13 cellular contexts compared by ENCODE assay signal in the genomic region with DNA sequence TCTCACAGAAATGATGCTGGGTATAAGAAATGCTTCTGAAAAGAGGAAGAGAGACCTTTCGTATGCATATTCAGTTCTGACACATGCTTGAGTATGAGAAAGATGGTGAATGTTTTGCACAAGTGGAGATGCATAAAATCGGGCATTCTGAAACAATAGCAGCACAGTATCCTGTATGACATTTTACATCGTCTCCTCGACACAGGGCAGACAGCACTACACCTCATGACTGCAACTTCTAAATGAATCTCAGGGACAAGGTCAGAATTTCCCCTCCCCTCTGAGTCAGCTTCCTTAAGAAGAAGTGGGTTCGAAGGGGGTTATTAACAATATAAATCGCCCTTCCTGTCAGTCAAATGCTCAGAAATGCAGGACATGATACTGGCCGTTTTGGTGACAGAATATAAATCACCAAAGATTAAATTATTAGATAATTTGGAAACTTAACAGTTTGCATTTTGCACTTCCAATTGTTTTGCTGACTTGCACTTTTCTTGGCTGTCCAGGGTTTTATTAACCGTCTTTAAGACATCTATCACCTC. TPM values are rescaled to one million over a fixed set of nuclear protein-coding genes. Genes with fewer than 3 reads are reported as not detected.
DNase-seq lines count a peak whose midpoint lies in the region; ATAC-seq and TF ChIP-seq lines count a peak whose summit lies in the region.
"Had no signal": no experiment of that assay in that cellular context is flagged by ENCODE, and none has a peak within 500 bp of the region (broad histone marks: within the 10 kb centered on the region; RNA-seq: fewer than 3 reads in every experiment).

No MANE protein-coding gene starts in this region.

- no peak for TF ChIP-seq POLR2A in esophagus squamous epithelium (IDR thresholded peaks at IDR 0.05)

- H3K27ac ChIP-seq in esophagus squamous epithelium, result no peak overlapping the region
- H3K27ac ChIP-seq: heart right ventricle had no signal

- H3K9me3 Mint-ChIP-seq in memory B cell, result no peaks in the 10 kb centered on the region
- H3K9me3 Mint-ChIP-seq: activated T-helper 2 cell treated with anti-CD3 and anti-CD28 coated beads, Interferon-gamma antibody, Interleukin-2, Interleukin-4, amounts not matched to agents 10 μg/mL and 5 μg/mL and 100 μg/mL, durations not matched to agents 14 hours and 24 hours and 36 hours had no signal

- H3K4me3 Mint-ChIP-seq in memory B cell, result peak overlapping the region; percentile 27

- no peaks in the 10 kb centered on the region for H3K9me3 ChIP-seq in esophagus squamous epithelium
- H3K9me3 ChIP-seq: heart right ventricle had no signal

- DNase-seq in memory B cell (ENCODE audit: low spot score in 2 of 2), result no peak
- no peak for DNase-seq in esophagus squamous epithelium (lab: John Stamatoyannopoulos, UW)
- no peak for DNase-seq in putamen (ENCODE audit: low spot score)
- no peak for DNase-seq in SW480 (ENCODE audit: low spot score)
- DNase-seq: cortex of kidney; DMS53; GOT3; heart right ventricle; stimulated activated naive CD4-positive, alpha-beta T cell treated with Interleukin-2 at 50 U/mL for 16 hours had no signal

- peaks cover 4% of the 10 kb centered on the region for H3K36me3 Mint-ChIP-seq in memory B cell

- peaks cover 0 to 28% (median 0%) of the 10 kb centered on the region in 3 donors for H3K4me1 ChIP-seq in esophagus squamous epithelium

- TF ChIP-seq CTCF in esophagus squamous epithelium (IDR thresholded peaks at IDR 0.05), result no peak

- H3K27me3 ChIP-seq in esophagus squamous epithelium, result no peaks in the 10 kb centered on the region
- H3K27me3 ChIP-seq: heart right ventricle had no signal

- H3K4me3 ChIP-seq in esophagus squamous epithelium, result no peak overlapping the region
- H3K4me3 ChIP-seq: heart right ventricle had no signal

- WGBS in esophagus squamous epithelium, 2 donors, result 50 to 58% methylated on average over 8 of the region's 8 CpGs

- no peaks in the 10 kb centered on the region for H3K36me3 ChIP-seq in esophagus squamous epithelium
- H3K36me3 ChIP-seq: heart right ventricle had no signal

- intact Hi-C loops in esophagus squamous epithelium (cut with DNase I), result no loop called here

- no peaks in the 10 kb centered on the region for H3K27me3 Mint-ChIP-seq in memory B cell

- H3K4me1 Mint-ChIP-seq in memory B cell, result peaks cover 21% of the 10 kb centered on the region

- ATAC-seq in GM18868 (IDR thresholded peaks at IDR 0.05; ENCODE audit: unreplicated experiment) (peak; percentile 89), GM21717 (IDR thresholded peaks at IDR 0.05; ENCODE audit: unreplicated experiment) (peak; percentile 88), HG03432 (IDR thresholded peaks at IDR 0.05; ENCODE audit: unreplicated experiment) (peak; percentile 90), memory B cell (ENCODE audit: low read depth) (peak; percentile 85)

- H3K27ac Mint-ChIP-seq in memory B cell, result peak overlapping the region; percentile 68
- H3K27ac Mint-ChIP-seq: activated T-helper 2 cell treated with anti-CD3 and anti-CD28 coated beads, Interferon-gamma antibody, Interleukin-2, Interleukin-4, amounts not matched to agents 10 μg/mL and 5 μg/mL and 100 μg/mL, durations not matched to agents 14 hours and 24 hours and 36 hours had no signal

RNA-seq across cellular contexts. Expression of a gene that starts 57.1 kb away (rescaled TPM):
- total RNA-seq in esophagus squamous epithelium, result 10 to 100 TPM in 3 of 4 donors, 1 to 10 TPM in 1; 5.4 to 20.2 (median 13.7) TPM

RNA-seq across cellular contexts. Expression of a gene that starts 58.8 kb away (rescaled TPM):
- total RNA-seq in esophagus squamous epithelium, result 10 to 100 TPM; 12.2 to 25.2 (median 16.7) TPM
